ENCODE assay signal across 1 cellular context in the genomic region with DNA sequence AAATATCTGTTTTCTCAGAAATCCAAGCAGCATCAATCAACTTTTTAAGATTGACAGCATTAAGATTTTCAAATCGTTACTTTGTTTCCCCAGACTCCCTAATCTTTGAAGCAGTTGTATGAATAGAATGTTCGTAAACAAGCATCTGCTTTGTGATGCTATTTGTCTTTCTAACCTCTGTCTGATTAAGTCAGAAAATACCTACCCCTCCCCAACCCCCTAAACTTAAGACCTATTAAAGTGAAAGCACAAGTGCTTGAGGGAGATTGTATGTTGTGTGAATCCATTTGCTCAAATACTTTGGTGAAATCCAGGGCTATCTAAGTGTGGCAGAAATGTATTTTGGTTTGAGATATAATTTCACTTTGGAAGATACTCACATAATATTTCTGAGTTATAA.
TF ChIP-seq lines count a peak whose summit lies in the region.

No MANE protein-coding gene starts in this region.

TF ChIP-seq in GM23338, 12 proteins besides CTCF, POLR2A, EP300 and RAD21 (continued from another document):
- TF ChIP-seq, protein P1, sequence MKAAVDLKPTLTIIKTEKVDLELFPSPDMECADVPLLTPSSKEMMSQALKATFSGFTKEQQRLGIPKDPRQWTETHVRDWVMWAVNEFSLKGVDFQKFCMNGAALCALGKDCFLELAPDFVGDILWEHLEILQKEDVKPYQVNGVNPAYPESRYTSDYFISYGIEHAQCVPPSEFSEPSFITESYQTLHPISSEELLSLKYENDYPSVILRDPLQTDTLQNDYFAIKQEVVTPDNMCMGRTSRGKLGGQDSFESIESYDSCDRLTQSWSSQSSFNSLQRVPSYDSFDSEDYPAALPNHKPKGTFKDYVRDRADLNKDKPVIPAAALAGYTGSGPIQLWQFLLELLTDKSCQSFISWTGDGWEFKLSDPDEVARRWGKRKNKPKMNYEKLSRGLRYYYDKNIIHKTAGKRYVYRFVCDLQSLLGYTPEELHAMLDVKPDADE (IDR thresholded peaks at IDR 0.05): no peak
- TF ChIP-seq ZNF114 (CRISPR knock-in tag; IDR thresholded peaks at IDR 0.05) (no peak), ZNF462 (CRISPR knock-in tag; IDR thresholded peaks at IDR 0.05) (no peak)
TF ChIP-seq in GM23338: peak in this region for 1.
